8 cellular contexts compared by ENCODE assay signal in the genomic region with DNA sequence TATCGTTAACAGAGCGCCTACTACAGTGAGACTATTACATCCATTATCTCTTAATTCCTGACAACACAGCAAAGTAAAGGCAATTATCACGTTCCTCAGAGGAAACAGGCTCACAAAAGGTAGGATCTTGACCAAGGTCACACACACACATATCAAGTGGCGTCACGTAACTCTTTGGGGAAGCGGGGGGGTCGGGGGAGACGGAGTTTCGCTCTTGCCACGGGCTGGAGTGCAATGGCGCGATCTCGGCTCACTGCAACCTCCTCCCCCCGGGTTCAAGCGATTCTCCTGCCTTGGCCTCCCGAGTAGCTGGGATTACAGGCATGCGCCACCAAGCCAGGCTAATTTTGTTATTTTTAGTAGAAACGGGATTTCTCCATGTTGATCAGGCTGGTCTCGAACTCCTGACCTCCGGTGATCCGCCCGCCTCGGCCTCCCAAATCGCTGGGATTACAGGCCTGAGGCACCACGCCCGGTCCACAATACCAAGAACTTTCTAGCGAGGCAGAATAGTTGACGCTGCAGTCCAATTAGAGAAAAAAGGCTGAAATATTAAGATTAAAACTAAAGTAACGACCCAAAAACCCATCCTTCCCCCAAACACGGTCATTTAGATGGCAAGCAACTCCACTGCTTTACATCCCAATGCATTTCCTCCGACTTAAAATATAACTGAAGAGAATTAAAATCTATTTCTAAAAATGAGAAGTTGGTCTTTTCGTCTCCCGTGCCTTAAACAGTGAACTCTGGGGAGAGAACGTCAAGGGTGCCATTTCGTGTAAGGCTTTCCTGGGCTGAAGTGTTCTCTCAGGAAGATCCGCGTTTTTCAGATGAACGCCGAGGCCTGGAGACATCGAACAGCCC. TPM values are rescaled to one million over a fixed set of nuclear protein-coding genes. Genes with fewer than 3 reads are reported as not detected.
DNase-seq lines count a peak whose midpoint lies in the region; ATAC-seq and TF ChIP-seq lines count a peak whose summit lies in the region.

No MANE protein-coding gene starts in this region.

- ATAC-seq in GM18505 (IDR thresholded peaks at IDR 0.05; ENCODE audit: unreplicated experiment) = no peak
- no peak for ATAC-seq in activated T-cell treated with anti-CD3 and anti-CD28 coated beads, Interleukin-2, amount 50 U/mL, for 4 hours
- no peak for ATAC-seq in GM18502 (IDR thresholded peaks at IDR 0.05; ENCODE audit: poor library complexity, unreplicated experiment)
- ATAC-seq in HG02623 (IDR thresholded peaks at IDR 0.05; ENCODE audit: unreplicated experiment) = no peak

- peaks cover 40% of the 10 kb centered on the region for H3K36me3 Mint-ChIP-seq in activated T-cell treated with anti-CD3 and anti-CD28 coated beads, Interleukin-2, amount 50 U/mL, for 4 hours (ENCODE audit: insufficient read depth)

- H3K9me3 Mint-ChIP-seq in activated T-cell treated with anti-CD3 and anti-CD28 coated beads, Interleukin-2, amount 50 U/mL, for 4 hours = no peaks in the 10 kb centered on the region

- H3K9me3 ChIP-seq in uterus = no peaks in the 10 kb centered on the region

- H3K27me3 ChIP-seq in uterus = no peaks in the 10 kb centered on the region

- DNase-seq in NOMO-1 (lab: John Stamatoyannopoulos, UW; ENCODE audit: unreplicated experiment in 2 of 2) (peak; percentile 13 to 27), foreskin fibroblast (peak; percentile 26 to 67), posterior vena cava (ENCODE audit: low spot score) (peak; percentile 85), uterus (peak; percentile 41 to 55)
- peak; percentile 41 for DNase-seq in activated T-cell treated with anti-CD3 and anti-CD28 coated beads, Interleukin-2, amount 50 U/mL, for 4 hours

- intact Hi-C loops in posterior vena cava (cut with DNase I) (no loop called here), uterus (cut with DNase I; ENCODE audit: low total_unique reads) (no loop called here)

- TF ChIP-seq POLR2A in GM18505 (IDR thresholded peaks at IDR 0.05; ENCODE audit: borderline replicate concordance, extremely low read depth, insufficient read depth, insufficient read length) = peak; percentile 44
- no peak for TF ChIP-seq POLR2A in uterus (IDR thresholded peaks at IDR 0.05)

- peaks cover 54% of the 10 kb centered on the region for H3K4me1 Mint-ChIP-seq in activated T-cell treated with anti-CD3 and anti-CD28 coated beads, Interleukin-2, amount 50 U/mL, for 4 hours (ENCODE audit: low read depth)

- H3K4me3 Mint-ChIP-seq in activated T-cell treated with anti-CD3 and anti-CD28 coated beads, Interleukin-2, amount 50 U/mL, for 4 hours = peak overlapping the region; percentile 99

- no peak for TF ChIP-seq CTCF in foreskin fibroblast (IDR thresholded peaks at IDR 0.05; ENCODE audit: low read depth, low read length)
- no peak for TF ChIP-seq CTCF in uterus (IDR thresholded peaks at IDR 0.05)

- peak overlapping the region; percentile 87 to 98 for H3K4me3 ChIP-seq in foreskin fibroblast (ENCODE audit: low read depth in 1 of 2, low read length in 2 of 2)
- peak overlapping the region; percentile 86 to 97 for H3K4me3 ChIP-seq in uterus

- H3K27ac ChIP-seq in uterus = peak overlapping the region; percentile 99 to 100

- no peaks in the 10 kb centered on the region for H3K27me3 Mint-ChIP-seq in activated T-cell treated with anti-CD3 and anti-CD28 coated beads, Interleukin-2, amount 50 U/mL, for 4 hours (ENCODE audit: low read depth)

- peaks cover 0 to 9% of the 10 kb centered on the region in 2 donors for H3K4me1 ChIP-seq in uterus

- H3K36me3 ChIP-seq in uterus = no peaks in the 10 kb centered on the region

RNA-seq across cellular contexts. Expression of a gene that starts 1.1 kb away (rescaled TPM):
- total RNA-seq in activated T-cell treated with anti-CD3 and anti-CD28 coated beads, Interleukin-2, amount 50 U/mL, for 4 hours = 100 to 1,000 TPM; 228 to 276 (median 251) TPM
- total RNA-seq in posterior vena cava (100 to 1,000 TPM; 260 to 323 TPM), uterus (100 to 1,000 TPM; 441 to 971 (median 665) TPM)

RNA-seq across cellular contexts. Expression of a gene that starts 37.1 kb away (rescaled TPM):
- total RNA-seq in activated T-cell treated with anti-CD3 and anti-CD28 coated beads, Interleukin-2, amount 50 U/mL, for 4 hours = under 1 TPM in 2 of 3 donors, not detected in 1; 0.21 to 0.35 TPM
- total RNA-seq in posterior vena cava (10 to 100 TPM; 14.5 to 23.1 TPM), uterus (10 to 100 TPM in 1 of 4 donors, 1 to 10 TPM in 1, under 1 TPM in 1, not detected in 1; 0.77 to 43.1 (median 4.7) TPM)

RNA-seq across cellular contexts. Expression of a gene that starts 50.0 kb away (rescaled TPM):
- not detected for total RNA-seq in activated T-cell treated with anti-CD3 and anti-CD28 coated beads, Interleukin-2, amount 50 U/mL, for 4 hours
- total RNA-seq in posterior vena cava = not detected
- 1 to 10 TPM in 1 of 4 donors, under 1 TPM in 1, not detected in 2; 0.21 to 1.1 TPM for total RNA-seq in uterus

Comparison
In these comparisons a context has a peak if more than half of its experiments do, and no peak if none do; other contexts are left out.
1. DNase-seq: peak in every context shown above with its lines; median percentile 85 in posterior vena cava; 48 in uterus; 46 in foreskin fibroblast; 41 in activated T-cell treated with anti-CD3 and anti-CD28 coated beads, Interleukin-2, amount 50 U/mL, for 4 hours; 20 in NOMO-1.